ENCODE assay signal across 9 cellular contexts in the genomic region with DNA sequence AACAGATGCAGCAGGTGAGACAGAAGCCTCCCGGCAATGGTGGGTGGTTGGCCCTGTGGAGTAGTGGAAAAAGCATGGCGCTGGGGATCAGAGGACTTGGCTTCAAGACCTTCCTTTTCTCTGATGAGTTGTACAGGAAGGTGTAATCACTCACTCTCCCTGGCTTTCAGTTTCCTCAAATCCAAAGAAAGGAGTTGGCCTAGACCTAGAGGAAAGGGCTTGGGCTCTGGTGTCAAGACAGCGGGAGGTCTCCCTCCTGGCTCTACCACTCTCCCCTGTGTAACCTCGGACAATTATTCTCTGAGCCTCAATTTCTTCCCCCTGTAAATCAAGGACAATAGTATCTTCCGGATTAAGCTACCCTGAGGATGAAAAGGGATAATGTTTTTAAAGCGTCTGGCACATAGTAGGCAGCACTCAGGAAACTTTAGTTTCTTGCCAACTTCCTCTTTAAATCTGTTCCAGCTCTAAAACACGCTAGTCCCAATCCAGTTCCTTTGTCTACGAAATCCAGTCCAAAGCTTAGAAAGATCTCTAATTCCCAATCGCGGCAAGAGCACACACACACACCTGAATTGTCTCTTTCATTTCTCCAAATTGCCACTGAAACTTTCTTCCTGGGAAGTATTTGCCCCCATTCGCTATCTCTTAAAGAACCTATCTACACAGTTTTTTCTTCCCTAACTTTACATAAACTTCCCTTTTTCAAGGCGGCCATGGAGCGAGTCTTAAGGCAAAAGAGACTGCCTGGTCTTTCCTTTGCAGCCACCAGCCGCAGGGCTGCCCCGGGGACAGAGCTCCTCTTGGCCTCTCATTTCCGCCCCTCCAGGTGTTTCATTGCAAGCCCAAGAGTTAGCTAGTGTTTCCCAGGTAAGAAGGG. TPM values are rescaled to one million over a fixed set of nuclear protein-coding genes. Genes with fewer than 3 reads are reported as not detected.
A peak's percentile ranks its signal among the peaks of the same experiment; 100 is the strongest.
DNase-seq lines count a peak whose midpoint lies in the region; ATAC-seq, FAIRE-seq and TF ChIP-seq lines count a peak whose summit lies in the region.
"Had no signal": no experiment of that assay in that cellular context is flagged by ENCODE, and none has a peak within 500 bp of the region (broad histone marks: within the 10 kb centered on the region; RNA-seq: fewer than 3 reads in every experiment).

No MANE protein-coding gene starts in this region.

- H3K4me1 ChIP-seq in astrocyte (ENCODE audit: insufficient read depth, low read length) (no peaks in the 10 kb centered on the region), lung (ENCODE audit: control insufficient read depth in 2 of 2, insufficient read depth in 2 of 2, low read length in 2 of 2) (no peaks in the 10 kb centered on the region)

- peaks cover 6% of the 10 kb centered on the region for H3K4me1 Mint-ChIP-seq in astrocyte (ENCODE audit: low read depth, unreplicated experiment)
- H3K4me1 Mint-ChIP-seq in activated CD4-positive, alpha-beta T cell treated with anti-CD3 and anti-CD28 coated beads, Interleukin-2, amount 10 ng/mL, durations not matched to agents 24 days and 14 days = peaks cover 3% of the 10 kb centered on the region

- peak overlapping the region; percentile 82 for H3K4me2 ChIP-seq in astrocyte (ENCODE audit: low read length)

- ATAC-seq in lung (ENCODE audit: insufficient read depth, low FRiP score) = peak; percentile 50

- peak; percentile 17 for FAIRE-seq in astrocyte (lab: Jason Lieb, UNC)

- H4K20me1 ChIP-seq in astrocyte (ENCODE audit: insufficient read depth, low read length) = no peaks in the 10 kb centered on the region

- no peaks in the 10 kb centered on the region for H3K36me3 Mint-ChIP-seq in astrocyte (ENCODE audit: low read depth, unreplicated experiment)
- H3K36me3 Mint-ChIP-seq in activated CD4-positive, alpha-beta T cell treated with anti-CD3 and anti-CD28 coated beads, Interleukin-2, amount 10 ng/mL, durations not matched to agents 24 days and 14 days (ENCODE audit: low read depth) = no peaks in the 10 kb centered on the region
- H3K36me3 Mint-ChIP-seq: CD8-positive, alpha-beta memory T cell had no signal

- DNase-seq in Kasumi-1 (lab: John Stamatoyannopoulos, UW) (peak; percentile 34 to 37), astrocyte (ENCODE audit: low read depth) (peak; percentile 28), lung (ENCODE audit: low spot score) (no peak), NCI-H1092 (lab: John Stamatoyannopoulos, UW) (no peak), GM10266 (ENCODE audit: extremely low spot score) (no peak), NCI-H187 (lab: John Stamatoyannopoulos, UW) (no peak)
- no peak for DNase-seq in activated CD4-positive, alpha-beta T cell treated with anti-CD3 and anti-CD28 coated beads, Interleukin-2, amount 10 ng/mL, durations not matched to agents 24 days and 14 days
- DNase-seq: CD8-positive, alpha-beta memory T cell had no signal

- H3K27ac ChIP-seq in 22Rv1 = peak overlapping the region; percentile 60
- H3K27ac ChIP-seq in astrocyte (ENCODE audit: low read depth, low read length) = no peak overlapping the region
- H3K27ac ChIP-seq in lung (ENCODE audit: low read depth in 1 of 2, low read length in 1 of 2) = no peak overlapping the region

- no peaks in the 10 kb centered on the region for H3K27me3 ChIP-seq in astrocyte (ENCODE audit: insufficient read depth, low read length)
- H3K27me3 ChIP-seq in lung (ENCODE audit: control insufficient read depth, insufficient read depth) = no peaks in the 10 kb centered on the region

- H3K4me3 ChIP-seq in astrocyte (ENCODE audit: insufficient read depth, low read depth, low read length) (peak overlapping the region; percentile 57), lung (no peak overlapping the region)

- H3K9me3 ChIP-seq in astrocyte (ENCODE audit: insufficient read depth, low read depth, low read length) = no peaks in the 10 kb centered on the region
- H3K9me3 ChIP-seq in lung (ENCODE audit: control insufficient read depth in 2 of 2, insufficient read depth in 1 of 2, low read length in 1 of 2) = no peaks in the 10 kb centered on the region

- H3K79me2 ChIP-seq in astrocyte (ENCODE audit: insufficient read depth, low read length) = no peaks in the 10 kb centered on the region

- 21 to 22% methylated on average over 16 of the region's 16 CpGs for WGBS in lung, 2 donors

- H3K27me3 Mint-ChIP-seq in astrocyte (ENCODE audit: low read depth, unreplicated experiment) = peaks cover 2% of the 10 kb centered on the region
- peaks cover 6% of the 10 kb centered on the region for H3K27me3 Mint-ChIP-seq in activated CD4-positive, alpha-beta T cell treated with anti-CD3 and anti-CD28 coated beads, Interleukin-2, amount 10 ng/mL, durations not matched to agents 24 days and 14 days

- TF ChIP-seq CTCF in 22Rv1 (IDR thresholded peaks at IDR 0.05) = no peak
- no peak for TF ChIP-seq CTCF in astrocyte (IDR thresholded peaks at IDR 0.05; ENCODE audit: insufficient read depth, low read depth, low read length)
- no peak for TF ChIP-seq CTCF in lung (IDR thresholded peaks at IDR 0.05; ENCODE audit: control extremely low read depth, extremely low read depth)
- no peak for TF ChIP-seq CTCF in GM10266 (IDR thresholded peaks at IDR 0.05; ENCODE audit: control insufficient read depth, insufficient read depth, low read depth, missing control alignments)

- H2AFZ ChIP-seq in astrocyte (ENCODE audit: low read depth, low read length) = peak overlapping the region; percentile 47

- no peaks in the 10 kb centered on the region for H3K9me3 Mint-ChIP-seq in astrocyte (ENCODE audit: unreplicated experiment)
- H3K9me3 Mint-ChIP-seq in activated CD4-positive, alpha-beta T cell treated with anti-CD3 and anti-CD28 coated beads, Interleukin-2, amount 10 ng/mL, durations not matched to agents 24 days and 14 days = no peaks in the 10 kb centered on the region
- H3K9me3 Mint-ChIP-seq: CD8-positive, alpha-beta memory T cell had no signal

- no peak overlapping the region for H3K9ac ChIP-seq in astrocyte (ENCODE audit: low read length)

- intact Hi-C loops in activated CD4-positive, alpha-beta T cell treated with anti-CD3 and anti-CD28 coated beads, Interleukin-2, amount 10 ng/mL, durations not matched to agents 24 days and 14 days (cut with micrococcal nuclease) = no loop called here

- H3K4me3 Mint-ChIP-seq in astrocyte (ENCODE audit: unreplicated experiment) = peak overlapping the region; percentile 77
- no peak overlapping the region for H3K4me3 Mint-ChIP-seq in activated CD4-positive, alpha-beta T cell treated with anti-CD3 and anti-CD28 coated beads, Interleukin-2, amount 10 ng/mL, durations not matched to agents 24 days and 14 days
- H3K4me3 Mint-ChIP-seq: CD8-positive, alpha-beta memory T cell had no signal

- H3K27ac Mint-ChIP-seq in astrocyte (ENCODE audit: unreplicated experiment) = no peak overlapping the region
- H3K27ac Mint-ChIP-seq in activated CD4-positive, alpha-beta T cell treated with anti-CD3 and anti-CD28 coated beads, Interleukin-2, amount 10 ng/mL, durations not matched to agents 24 days and 14 days = no peak overlapping the region

- H3K36me3 ChIP-seq in astrocyte (ENCODE audit: insufficient read depth, low read length) = no peaks in the 10 kb centered on the region
- no peaks in the 10 kb centered on the region for H3K36me3 ChIP-seq in lung (ENCODE audit: control insufficient read depth in 2 of 2, insufficient read depth in 2 of 2, low read length in 2 of 2)

RNA-seq across cellular contexts. Expression of a gene that starts 29.9 kb away (rescaled TPM):
- total RNA-seq in astrocyte = 71.9 and 86.4 TPM in 2 replicates
- 10 to 100 TPM; 38.6 to 60.4 TPM for total RNA-seq in lung
- polyA plus RNA-seq in lung = 10 to 100 TPM; 19.5 TPM
- total RNA-seq in activated CD4-positive, alpha-beta T cell treated with anti-CD3 and anti-CD28 coated beads, Interleukin-2, amount 10 ng/mL, durations not matched to agents 24 days and 14 days = 0.05 TPM in 1 of 2 replicates, not detected in the other
- total RNA-seq: CD8-positive, alpha-beta memory T cell had no signal
- polyA plus RNA-seq: CD8-positive, alpha-beta memory T cell had no signal

Comparison
In these comparisons a context has a peak if more than half of its experiments do, and no peak if none do; other contexts are left out.
1. DNase-seq: peak in Kasumi-1 (2 of 2) and astrocyte (single experiment); none in lung (single experiment), NCI-H1092 (single experiment), activated CD4-positive, alpha-beta T cell treated with anti-CD3 and anti-CD28 coated beads, Interleukin-2, amount 10 ng/mL, durations not matched to agents 24 days and 14 days (single experiment), GM10266 (single experiment) and NCI-H187 (0 of 2).
2. RNA of a gene that starts 29.9 kb away (total RNA-seq): 71.9 to 86.4 TPM in astrocyte and 38.6 to 60.4 TPM in lung; 0.05 TPM in activated CD4-positive, alpha-beta T cell treated with anti-CD3 and anti-CD28 coated beads, Interleukin-2, amount 10 ng/mL, durations not matched to agents 24 days and 14 days; every median in the first group is over 10 times any median in the second.